In genomic region chr10:79112898-79113431, GRCh38 we compare ENCODE assay signal across 8 cellular contexts. TPM values are rescaled to one million over a fixed set of nuclear protein-coding genes. Genes with fewer than 3 reads are reported as not detected.
A peak's percentile ranks its signal among the peaks of the same experiment; 100 is the strongest.
DNase-seq lines count a peak whose midpoint lies in the region; ATAC-seq and TF ChIP-seq lines count a peak whose summit lies in the region.

No MANE protein-coding gene starts in this region.

- no peak for TF ChIP-seq CTCF in foreskin keratinocyte (conservative IDR thresholded peaks at IDR 0.05)
- no peak for TF ChIP-seq CTCF in ovary (IDR thresholded peaks at IDR 0.05)

- no peak for TF ChIP-seq EP300 in ovary (IDR thresholded peaks at IDR 0.05)

- H3K27me3 Mint-ChIP-seq in activated CD4-positive, alpha-beta memory T cell treated with anti-CD3 and anti-CD28 coated beads for 36 hours = no peaks in the 10 kb centered on the region

- intact Hi-C loops in ovary (cut with DNase I) = no loop called here
- intact Hi-C loops in activated CD4-positive, alpha-beta memory T cell treated with anti-CD3 and anti-CD28 coated beads for 36 hours (cut with micrococcal nuclease) = no loop called here

- H4K20me1 ChIP-seq in BLaER1 treated with 17β-estradiol and CSF1 and Interleukin-3, amounts not matched to agents 10 nM and 100 nM = peaks cover 96 to 100% (median 100%) of the 10 kb centered on the region in 11 experiments

- no peaks in the 10 kb centered on the region for H3K9me3 Mint-ChIP-seq in activated CD4-positive, alpha-beta memory T cell treated with anti-CD3 and anti-CD28 coated beads for 36 hours

- H3K4me2 ChIP-seq in BLaER1 treated with 17β-estradiol and CSF1 and Interleukin-3, amounts not matched to agents 10 nM and 100 nM = peak overlapping the region; percentile 67 to 97 (median 87)

- H3K36me3 ChIP-seq in BLaER1 treated with 17β-estradiol and CSF1 and Interleukin-3, amounts not matched to agents 10 nM and 100 nM = peaks cover 12 to 70% (median 29%) of the 10 kb centered on the region in 11 experiments; a peak in 20 of 22 replicates
- no peaks in the 10 kb centered on the region for H3K36me3 ChIP-seq in ovary

- CTCF ChIA-PET in activated CD4-positive, alpha-beta memory T cell treated with anti-CD3 and anti-CD28 coated beads for 36 hours (lab: Charles Lee) = no interaction called here

- 34 to 42% (median 37%) methylated on average over 9 to 11 of the region's 11 CpGs for WGBS in ovary, 3 donors

- no peaks in the 10 kb centered on the region for H3K9me3 ChIP-seq in BLaER1 treated with 17β-estradiol and CSF1 and Interleukin-3, amounts not matched to agents 10 nM and 100 nM (replicated peaks in 1 of 11)
- no peaks in the 10 kb centered on the region for H3K9me3 ChIP-seq in ovary

- no peak overlapping the region for H3K27ac Mint-ChIP-seq in activated CD4-positive, alpha-beta memory T cell treated with anti-CD3 and anti-CD28 coated beads for 36 hours

- POLR2A ChIA-PET in activated CD4-positive, alpha-beta memory T cell treated with anti-CD3 and anti-CD28 coated beads for 36 hours (lab: Charles Lee) = no interaction called here

- ATAC-seq in foreskin keratinocyte (peak; percentile 94), HG03342 (IDR thresholded peaks at IDR 0.05; ENCODE audit: unreplicated experiment) (no peak), HG02798 (IDR thresholded peaks at IDR 0.05; ENCODE audit: poor library complexity, unreplicated experiment) (no peak), GM18858 (IDR thresholded peaks at IDR 0.05; ENCODE audit: unreplicated experiment) (no peak)

- peak overlapping the region in 9 of 11 experiments; percentile 14 to 66 (median 43); a peak in 17 of 22 replicates for H3K27ac ChIP-seq in BLaER1 treated with 17β-estradiol and CSF1 and Interleukin-3, amounts not matched to agents 10 nM and 100 nM
- H3K27ac ChIP-seq in foreskin keratinocyte (no peak overlapping the region), ovary (peak overlapping the region; percentile 23 to 76)

- H3K4me1 Mint-ChIP-seq in activated CD4-positive, alpha-beta memory T cell treated with anti-CD3 and anti-CD28 coated beads for 36 hours (ENCODE audit: low read depth) = peaks cover 36% of the 10 kb centered on the region

- H3K9ac ChIP-seq in BLaER1 treated with 17β-estradiol and CSF1 and Interleukin-3, amounts not matched to agents 10 nM and 100 nM = peak overlapping the region; percentile 19 to 71 (median 45); a peak in 19 of 22 replicates

- no peaks in the 10 kb centered on the region for H3K27me3 ChIP-seq in BLaER1 treated with 17β-estradiol and CSF1 and Interleukin-3, amounts not matched to agents 10 nM and 100 nM
- H3K27me3 ChIP-seq in foreskin keratinocyte (no peaks in the 10 kb centered on the region), ovary (no peaks in the 10 kb centered on the region)

- no peaks in the 10 kb centered on the region for H3K36me3 Mint-ChIP-seq in activated CD4-positive, alpha-beta memory T cell treated with anti-CD3 and anti-CD28 coated beads for 36 hours

- DNase-seq in RPMI7951 (ENCODE audit: low read depth) (peak; percentile 86), foreskin keratinocyte (peak; percentile 43 to 64), ovary (peak; percentile 61 to 81 (median 69))
- no peak for DNase-seq in activated CD4-positive, alpha-beta memory T cell treated with anti-CD3 and anti-CD28 coated beads for 36 hours

- no peak overlapping the region for H3K4me3 ChIP-seq in BLaER1 treated with 17β-estradiol and CSF1 and Interleukin-3, amounts not matched to agents 10 nM and 100 nM
- H3K4me3 ChIP-seq in ovary = no peak overlapping the region

- no peak overlapping the region for H3K4me3 Mint-ChIP-seq in activated CD4-positive, alpha-beta memory T cell treated with anti-CD3 and anti-CD28 coated beads for 36 hours

- no peak for TF ChIP-seq POLR2A in ovary (IDR thresholded peaks at IDR 0.05)

- H3K4me1 ChIP-seq in BLaER1 treated with 17β-estradiol and CSF1 and Interleukin-3, amounts not matched to agents 10 nM and 100 nM = peaks cover 77 to 100% (median 100%) of the 10 kb centered on the region in 10 experiments
- no peaks in the 10 kb centered on the region for H3K4me1 ChIP-seq in foreskin keratinocyte
- peaks cover 73% of the 10 kb centered on the region for H3K4me1 ChIP-seq in ovary (ENCODE audit: insufficient read depth)

RNA-seq across cellular contexts. Expression of gene ZMIZ1, which starts 44.2 kb away (rescaled TPM):
- 15.4 and 20.2 TPM in 2 replicates for total RNA-seq in RPMI7951 (2014; rRNA removed; shearing (Covaris generic))
- total RNA-seq in foreskin keratinocyte (9.5 and 16.6 TPM in 2 replicates), ovary (100 to 1,000 TPM in 2 of 7 donors, 10 to 100 TPM in 5; 30.3 to 117 (median 86.3) TPM)
- polyA plus RNA-seq in foreskin keratinocyte (4.2 and 5.9 TPM in 2 replicates), ovary (10 to 100 TPM; 36.5 to 40.3 TPM)
- 10 to 100 TPM; 28.5 to 29.2 TPM for total RNA-seq in activated CD4-positive, alpha-beta memory T cell treated with anti-CD3 and anti-CD28 coated beads for 36 hours
